11 cellular contexts compared by ENCODE assay signal in genomic region chr1:161073474-161074121, GRCh38. TPM values are rescaled to one million over a fixed set of nuclear protein-coding genes. Genes with fewer than 3 reads are reported as not detected.
DNase-seq lines count a peak whose midpoint lies in the region; ATAC-seq and TF ChIP-seq lines count a peak whose summit lies in the region.
"Had no signal": no experiment of that assay in that cellular context is flagged by ENCODE, and none has a peak within 500 bp of the region (broad histone marks: within the 10 kb centered on the region; RNA-seq: fewer than 3 reads in every experiment).

No MANE protein-coding gene starts in this region.

- no peak for ATAC-seq in sciatic nerve
- no peak for ATAC-seq in HG03097 (IDR thresholded peaks at IDR 0.05; ENCODE audit: low FRiP score, unreplicated experiment)
- ATAC-seq: activated T-cell treated with anti-CD3 and anti-CD28 coated beads, Interleukin-2, amount 50 U/mL, for 4 hours had no signal

- H3K9ac ChIP-seq in BLaER1 (no peak overlapping the region), Loucy (ENCODE audit: low read depth, low read length, poor library complexity, severe bottlenecking) (peak overlapping the region; percentile 36)

- H3K27ac ChIP-seq in BLaER1, result 0 out of 2 replicates have a peak overlapping the region, but pooled peaks have one; percentile 22
- H3K27ac ChIP-seq in esophagus squamous epithelium, result peak overlapping the region; percentile 82 to 97 (median 90)

- H3K4me3 ChIP-seq in BLaER1, result no peak overlapping the region
- no peak overlapping the region for H3K4me3 ChIP-seq in Loucy (ENCODE audit: low read length, poor library complexity, severe bottlenecking)
- no peak overlapping the region for H3K4me3 ChIP-seq in esophagus squamous epithelium

- 0 out of 2 replicates have a peak, but pooled peaks cover 3% of the 10 kb centered on the region for H3F3A ChIP-seq in Loucy (ENCODE audit: low read depth)

- H4K20me1 ChIP-seq in BLaER1, result no peaks in the 10 kb centered on the region
- H4K20me1 ChIP-seq in Loucy (ENCODE audit: insufficient read depth, low read length, poor library complexity, severe bottlenecking), result no peaks in the 10 kb centered on the region

- H3K4me1 ChIP-seq in BLaER1 (peaks cover 24% of the 10 kb centered on the region), Loucy (ENCODE audit: insufficient read depth, low read length, poor library complexity, severe bottlenecking) (peaks cover 38% of the 10 kb centered on the region), esophagus squamous epithelium (peaks cover 0 to 95% (median 13%) of the 10 kb centered on the region in 3 donors)

- no peak for TF ChIP-seq POLR2A in esophagus squamous epithelium (IDR thresholded peaks at IDR 0.05)

- H2AFZ ChIP-seq in Loucy (ENCODE audit: low read length), result peak overlapping the region; percentile 32; the same call in 1 of the 2 replicates

- H3K36me3 ChIP-seq in BLaER1 (no peaks in the 10 kb centered on the region), Loucy (ENCODE audit: insufficient read depth, low read length) (no peaks in the 10 kb centered on the region), esophagus squamous epithelium (peaks cover 0 to 71% (median 13%) of the 10 kb centered on the region in 3 donors)

- peaks cover 9% of the 10 kb centered on the region for H3K79me2 ChIP-seq in Loucy (ENCODE audit: insufficient read depth, low read length)

- H3K9me2 ChIP-seq in Loucy (replicated peaks; ENCODE audit: low read depth, low read length), result no peaks in the 10 kb centered on the region

- H3K27me3 ChIP-seq in BLaER1, result no peaks in the 10 kb centered on the region
- H3K27me3 ChIP-seq in Loucy (ENCODE audit: insufficient read depth, low read length, poor library complexity, severe bottlenecking), result no peaks in the 10 kb centered on the region
- H3K27me3 ChIP-seq in esophagus squamous epithelium, result no peaks in the 10 kb centered on the region

- peak; percentile 40; the same call in 1 of the 2 replicates for TF ChIP-seq CTCF in Loucy (conservative IDR thresholded peaks at IDR 0.05; ENCODE audit: low read length)
- peak in 2 of 6 experiments; percentile 33 to 47 for TF ChIP-seq CTCF in esophagus squamous epithelium (IDR thresholded peaks at IDR 0.05)

- intact Hi-C loops in esophagus squamous epithelium (cut with DNase I), result no loop called here
- intact Hi-C loops in sciatic nerve (cut with DNase I), result no loop called here

- H3K9me3 ChIP-seq in BLaER1 (no peaks in the 10 kb centered on the region), Loucy (ENCODE audit: insufficient read depth, low read depth, low read length) (no peaks in the 10 kb centered on the region), esophagus squamous epithelium (no peaks in the 10 kb centered on the region)

- H3K4me2 ChIP-seq in BLaER1 (no peak overlapping the region), Loucy (ENCODE audit: low read depth, low read length, poor library complexity, severe bottlenecking) (no peak overlapping the region)

- DNase-seq in esophagus squamous epithelium (lab: John Stamatoyannopoulos, UW) (no peak), sciatic nerve (ENCODE audit: low spot score) (no peak), HK-2 (ENCODE audit: unreplicated experiment) (no peak)
- DNase-seq: activated T-cell treated with anti-CD3 and anti-CD28 coated beads, Interleukin-2, amount 50 U/mL, for 4 hours; NCI-H146; NCI-H69; SIG-M5 had no signal

- WGBS in esophagus squamous epithelium, 2 donors, result 30 to 71% methylated on average over 2 of the region's 7 CpGs

RNA-seq across cellular contexts. Expression of gene ARHGAP30, which starts 3.9 kb away (rescaled TPM):
- 10 to 100 TPM in 2 of 4 donors, 1 to 10 TPM in 2; 2.9 to 13.5 (median 7.4) TPM for total RNA-seq in esophagus squamous epithelium
- total RNA-seq in sciatic nerve, result 13.7 TPM

RNA-seq across cellular contexts. Expression of gene NECTIN4, which starts 15.8 kb away (rescaled TPM):
- 100 to 1,000 TPM in 2 of 4 donors, 10 to 100 TPM in 2; 52.7 to 161 (median 96.2) TPM for total RNA-seq in esophagus squamous epithelium
- total RNA-seq in sciatic nerve, result 0.09 TPM
- total RNA-seq: liver had no signal

RNA-seq across cellular contexts. Expression of gene KLHDC9, which starts 24.6 kb away (rescaled TPM):
- total RNA-seq in esophagus squamous epithelium (1 to 10 TPM in 3 of 4 donors, under 1 TPM in 1; 0.31 to 2.7 (median 1.7) TPM), sciatic nerve (6.6 TPM)

RNA-seq across cellular contexts. Expression of gene USF1, which starts 27.8 kb away (rescaled TPM):
- total RNA-seq in esophagus squamous epithelium (10 to 100 TPM; 35.9 to 55.7 (median 49.4) TPM), sciatic nerve (58.0 TPM)

RNA-seq across cellular contexts. Expression of gene TSTD1, which starts 34.8 kb away (rescaled TPM):
- total RNA-seq in esophagus squamous epithelium, result 10 to 100 TPM; 69.3 to 99.0 (median 91.4) TPM
- 13.1 TPM for total RNA-seq in sciatic nerve

Comparison
In these comparisons a context has a peak if more than half of its experiments do, and no peak if none do; other contexts are left out.
1. RNA of gene NECTIN4, which starts 15.8 kb away (total RNA-seq): 52.7 to 161 TPM in esophagus squamous epithelium; 0.09 TPM in sciatic nerve (single experiment); every median in the first group is over 10 times any median in the second.